Comparison of ENCODE assay signal across 9 cellular contexts in genomic region chr10:15262036-15262713, GRCh38.
A peak's percentile ranks its signal among the peaks of the same experiment; 100 is the strongest.
DNase-seq lines count a peak whose midpoint lies in the region; ATAC-seq and TF ChIP-seq lines count a peak whose summit lies in the region.
"Had no signal": no experiment of that assay in that cellular context is flagged by ENCODE, and none has a peak within 500 bp of the region (broad histone marks: within the 10 kb centered on the region; RNA-seq: fewer than 3 reads in every experiment).

No MANE protein-coding gene starts in this region.

- no peaks in the 10 kb centered on the region for H3K4me1 ChIP-seq in HEK293 (ENCODE audit: control insufficient read depth, insufficient read depth, low read length)
- no peaks in the 10 kb centered on the region for H3K4me1 ChIP-seq in lower lobe of right lung

- H3K27ac Mint-ChIP-seq in type B pancreatic cell = no peak overlapping the region

- no peaks in the 10 kb centered on the region for H3K27me3 Mint-ChIP-seq in type B pancreatic cell

- no peaks in the 10 kb centered on the region for H3K4me1 Mint-ChIP-seq in type B pancreatic cell (ENCODE audit: unreplicated experiment)

- CTCF ChIA-PET in HEK293 (lab: Yijun Ruan, JAX) = interaction anchor here (0.8 to 1.0 kb wide), 4 partner anchors 10 to 51 kb away, joined by 3 to 4 read pairs (median 3); no protein-coding TSS in a partner anchor

- no peaks in the 10 kb centered on the region for H3K9me3 Mint-ChIP-seq in type B pancreatic cell

- H3K36me3 Mint-ChIP-seq in type B pancreatic cell = peaks cover 12% of the 10 kb centered on the region

- ATAC-seq in lower lobe of right lung (no peak), HG02884 (IDR thresholded peaks at IDR 0.05; ENCODE audit: unreplicated experiment) (no peak), GM21390 (IDR thresholded peaks at IDR 0.05; ENCODE audit: unreplicated experiment) (no peak)
- ATAC-seq: esophagus mucosa had no signal

- DNase-seq in AG09319 (ENCODE audit: extremely low read depth, low read depth) (no peak), cerebellum (ENCODE audit: low spot score) (peak; percentile 49), lower lobe of right lung (no peak), type B pancreatic cell (ENCODE audit: extremely low spot score, unreplicated experiment) (no peak)
- DNase-seq in stimulated activated CD4-positive, alpha-beta T cell treated with anti-CD3 and anti-CD28 coated beads, Interleukin-4, amount 100 ng/mL, for 4 hours = no peak

- intact Hi-C loops in lower lobe of right lung (cut with DNase I) = no loop called here

- TF ChIP-seq CTCF in AG09319 (IDR thresholded peaks at IDR 0.05; ENCODE audit: low read depth, low read length) = peak; percentile 45
- TF ChIP-seq CTCF in HEK293 (tag by site-specific recombination; IDR thresholded peaks at IDR 0.05) = 0 out of 2 replicates have a peak, but pooled peaks have one; percentile 43
- peak; percentile 28 for TF ChIP-seq CTCF in lower lobe of right lung (IDR thresholded peaks at IDR 0.05)
- TF ChIP-seq CTCF in type B pancreatic cell (conservative IDR thresholded peaks at IDR 0.05) = no peak

- H3K9me3 ChIP-seq in HEK293 (ENCODE audit: control insufficient read depth, insufficient read depth, low read depth, low read length) = no peaks in the 10 kb centered on the region
- no peaks in the 10 kb centered on the region for H3K9me3 ChIP-seq in lower lobe of right lung

- no peak overlapping the region for H3K4me3 ChIP-seq in HEK293 (ENCODE audit: low read depth, low read length)
- no peak overlapping the region for H3K4me3 ChIP-seq in lower lobe of right lung

- POLR2A ChIA-PET in HEK293 (lab: Yijun Ruan, JAX) = no interaction called here

- H3K36me3 ChIP-seq in HEK293 (ENCODE audit: control insufficient read depth in 2 of 2, insufficient read depth in 1 of 2, low read length in 2 of 2) (peaks cover 0 to 6% of the 10 kb centered on the region in 2 experiments; a peak in 1 of 3 replicates), lower lobe of right lung (no peaks in the 10 kb centered on the region)

- no peaks in the 10 kb centered on the region for H3K27me3 ChIP-seq in lower lobe of right lung (ENCODE audit: low read depth)

- H3K27ac ChIP-seq in HEK293 (ENCODE audit: extremely low read depth, low read depth, low read length) = no peak overlapping the region
- H3K27ac ChIP-seq in lower lobe of right lung = no peak overlapping the region

- H3K4me3 Mint-ChIP-seq in type B pancreatic cell = no peak overlapping the region

TF ChIP-seq in HEK293, 187 proteins besides CTCF, POLR2A, EP300 and RAD21:
- no peak for TF ChIP-seq ZNF223 (tag by site-specific recombination; IDR thresholded peaks at IDR 0.05)
- TF ChIP-seq ZNF654 (tag by site-specific recombination; IDR thresholded peaks at IDR 0.05; ENCODE audit: low read depth) = peak; percentile 34
- no peak for TF ChIP-seq ZNF629 (tag by site-specific recombination; IDR thresholded peaks at IDR 0.05)
- TF ChIP-seq, protein P1, sequence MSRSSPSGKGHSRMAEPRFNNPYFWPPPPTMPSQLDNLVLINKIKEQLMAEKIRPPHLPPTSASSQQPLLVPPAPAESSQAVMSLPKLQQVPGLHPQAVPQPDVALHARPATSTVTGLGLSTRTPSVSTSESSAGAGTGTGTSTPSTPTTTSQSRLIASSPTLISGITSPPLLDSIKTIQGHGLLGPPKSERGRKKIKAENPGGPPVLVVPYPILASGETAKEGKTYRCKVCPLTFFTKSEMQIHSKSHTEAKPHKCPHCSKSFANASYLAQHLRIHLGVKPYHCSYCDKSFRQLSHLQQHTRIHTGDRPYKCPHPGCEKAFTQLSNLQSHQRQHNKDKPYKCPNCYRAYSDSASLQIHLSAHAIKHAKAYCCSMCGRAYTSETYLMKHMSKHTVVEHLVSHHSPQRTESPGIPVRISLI (tag by site-specific recombination; IDR thresholded peaks at IDR 0.05) = no peak
- TF ChIP-seq, protein P2, sequence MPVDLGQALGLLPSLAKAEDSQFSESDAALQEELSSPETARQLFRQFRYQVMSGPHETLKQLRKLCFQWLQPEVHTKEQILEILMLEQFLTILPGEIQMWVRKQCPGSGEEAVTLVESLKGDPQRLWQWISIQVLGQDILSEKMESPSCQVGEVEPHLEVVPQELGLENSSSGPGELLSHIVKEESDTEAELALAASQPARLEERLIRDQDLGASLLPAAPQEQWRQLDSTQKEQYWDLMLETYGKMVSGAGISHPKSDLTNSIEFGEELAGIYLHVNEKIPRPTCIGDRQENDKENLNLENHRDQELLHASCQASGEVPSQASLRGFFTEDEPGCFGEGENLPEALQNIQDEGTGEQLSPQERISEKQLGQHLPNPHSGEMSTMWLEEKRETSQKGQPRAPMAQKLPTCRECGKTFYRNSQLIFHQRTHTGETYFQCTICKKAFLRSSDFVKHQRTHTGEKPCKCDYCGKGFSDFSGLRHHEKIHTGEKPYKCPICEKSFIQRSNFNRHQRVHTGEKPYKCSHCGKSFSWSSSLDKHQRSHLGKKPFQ (tag by site-specific recombination; IDR thresholded peaks at IDR 0.05) = no peak
- no peak for TF ChIP-seq ZSCAN18 (tag by site-specific recombination; IDR thresholded peaks at IDR 0.05)
- no peak for TF ChIP-seq HIC1 (tag by site-specific recombination; IDR thresholded peaks at IDR 0.05)
TF ChIP-seq in HEK293: peak in this region for 1.
